In the genomic region with DNA sequence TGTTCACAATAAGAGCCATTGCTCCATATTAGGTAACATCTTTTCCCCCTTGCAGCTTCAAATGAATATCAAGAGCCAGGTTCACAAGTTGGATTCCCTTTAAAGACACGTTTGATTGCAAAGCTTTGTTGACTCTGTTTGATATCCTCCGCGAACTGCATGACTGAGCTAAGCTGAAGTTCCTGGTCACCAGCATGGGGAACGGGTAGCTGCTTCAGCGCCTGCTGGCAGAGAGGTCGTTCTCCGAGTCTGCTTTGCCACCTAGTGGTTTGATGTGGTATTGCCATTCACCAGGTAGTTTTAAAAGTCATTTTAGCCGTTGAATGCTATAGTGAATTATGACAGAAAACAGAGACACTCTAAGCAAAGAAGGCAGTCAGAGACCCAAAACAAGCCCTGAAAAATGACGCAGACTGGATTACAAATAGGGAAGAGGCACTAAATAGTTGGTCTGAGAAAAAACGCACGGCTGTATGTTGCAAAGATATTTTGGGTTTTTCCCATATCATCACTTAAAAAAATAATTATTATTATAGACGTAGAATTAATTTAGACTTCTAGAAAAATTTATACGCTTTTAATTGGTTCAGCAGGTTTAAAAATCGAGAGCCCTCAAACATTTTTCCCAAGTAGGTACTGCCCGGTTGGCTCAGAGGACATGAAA, we compare ENCODE assay signal across 7 cellular contexts.
DNase-seq lines count a peak whose midpoint lies in the region; ATAC-seq, FAIRE-seq and TF ChIP-seq lines count a peak whose summit lies in the region.

No MANE protein-coding gene starts in this region.

- no peaks in the 10 kb centered on the region for H3K9me2 ChIP-seq in hepatocyte (replicated peaks; ENCODE audit: insufficient read depth)

- intact Hi-C loops in gastrocnemius medialis (cut with DNase I; ENCODE audit: low total_unique reads), result no loop called here

- H3K27ac ChIP-seq in astrocyte (ENCODE audit: low read depth, low read length), result no peak overlapping the region
- H3K27ac ChIP-seq in hepatocyte, result no peak overlapping the region
- H3K27ac ChIP-seq in gastrocnemius medialis, result no peak overlapping the region

- H3K4me3 ChIP-seq in astrocyte (ENCODE audit: insufficient read depth, low read depth, low read length), result no peak overlapping the region
- no peak overlapping the region for H3K4me3 ChIP-seq in hepatocyte
- H3K4me3 ChIP-seq in gastrocnemius medialis, result no peak overlapping the region

- peak; percentile 89 for FAIRE-seq in astrocyte (lab: Jason Lieb, UNC)

- no peak for TF ChIP-seq POLR2A in gastrocnemius medialis (IDR thresholded peaks at IDR 0.05)

- H3K36me3 ChIP-seq in astrocyte (ENCODE audit: insufficient read depth, low read length) (no peaks in the 10 kb centered on the region), hepatocyte (replicated peaks; ENCODE audit: insufficient read depth, low read depth) (no peaks in the 10 kb centered on the region), gastrocnemius medialis (no peaks in the 10 kb centered on the region)

- H4K20me1 ChIP-seq in astrocyte (ENCODE audit: insufficient read depth, low read length), result no peaks in the 10 kb centered on the region
- H4K20me1 ChIP-seq in hepatocyte (ENCODE audit: insufficient read depth, poor library complexity, severe bottlenecking), result no peaks in the 10 kb centered on the region

- H3K9me3 ChIP-seq in astrocyte (ENCODE audit: insufficient read depth, low read depth, low read length) (peaks cover 2% of the 10 kb centered on the region), hepatocyte (ENCODE audit: low read depth) (no peaks in the 10 kb centered on the region), gastrocnemius medialis (no peaks in the 10 kb centered on the region)

- no peak overlapping the region for H3K9ac ChIP-seq in astrocyte (ENCODE audit: low read length)

- no peaks in the 10 kb centered on the region for H3K4me1 Mint-ChIP-seq in astrocyte (ENCODE audit: low read depth, unreplicated experiment)

- no peaks in the 10 kb centered on the region for H3K79me2 ChIP-seq in astrocyte (ENCODE audit: insufficient read depth, low read length)
- H3K79me2 ChIP-seq in hepatocyte, result no peaks in the 10 kb centered on the region

- peak overlapping the region; percentile 48 for H3K4me3 Mint-ChIP-seq in astrocyte (ENCODE audit: unreplicated experiment)

- in situ Hi-C loops in GM13977 (cut with MboI; ENCODE audit: low pct_unique_long_range_greater_than_20kb, low sequenced_read_pairs, unreplicated experiment), result no loop called here
- in situ Hi-C loops in gastrocnemius medialis (cut with MboI; ENCODE audit: low sequenced_read_pairs in 4 of 4), result loop anchor here in 3 of 4 donors (10.0 to 25.0 kb wide), 2 partner anchors 486 to 493 kb away; no protein-coding TSS in a partner anchor

- 20% methylated on average over 15 of the region's 15 CpGs for WGBS in hepatocyte (ENCODE audit: low lambda C conversion rate, missing lambda C conversion rate)

- no peaks in the 10 kb centered on the region for H3K27me3 Mint-ChIP-seq in astrocyte (ENCODE audit: low read depth, unreplicated experiment)

- H3K27me3 ChIP-seq in astrocyte (ENCODE audit: insufficient read depth, low read length), result no peaks in the 10 kb centered on the region
- no peaks in the 10 kb centered on the region for H3K27me3 ChIP-seq in hepatocyte
- H3K27me3 ChIP-seq in gastrocnemius medialis, result peaks cover 0 to 5% (median 0%) of the 10 kb centered on the region in 3 donors

- no peaks in the 10 kb centered on the region for H3K4me1 ChIP-seq in astrocyte (ENCODE audit: insufficient read depth, low read length)
- H3K4me1 ChIP-seq in hepatocyte (ENCODE audit: insufficient read depth), result peaks cover 6% of the 10 kb centered on the region
- H3K4me1 ChIP-seq in gastrocnemius medialis, result no peaks in the 10 kb centered on the region

- H3K36me3 Mint-ChIP-seq in astrocyte (ENCODE audit: low read depth, unreplicated experiment), result no peaks in the 10 kb centered on the region

- ATAC-seq in HG02852 (IDR thresholded peaks at IDR 0.05; ENCODE audit: unreplicated experiment) (peak; percentile 96), gastrocnemius medialis (peak in 1 of 2 donors; percentile 66)

- H3K9me3 Mint-ChIP-seq in astrocyte (ENCODE audit: unreplicated experiment), result no peaks in the 10 kb centered on the region

- peak; percentile 67 for DNase-seq in GM13977 (ENCODE audit: low spot score)
- peak; percentile 48 for DNase-seq in NCI-H1417 treated with DMSO at 0.1 percent for 48 hours (lab: John Stamatoyannopoulos, UW)
- peak; percentile 16 to 84 (median 37) for DNase-seq in T-helper 2 cell
- DNase-seq in astrocyte (ENCODE audit: low read depth), result peak; percentile 57
- peak; percentile 91 for DNase-seq in hepatocyte (ENCODE audit: low spot score)
- peak; percentile 19 to 30 for DNase-seq in gastrocnemius medialis

- H2AFZ ChIP-seq in astrocyte (ENCODE audit: low read depth, low read length) (peak overlapping the region; percentile 64), hepatocyte (no peak overlapping the region)

- H3K4me2 ChIP-seq in astrocyte (ENCODE audit: low read length) (peak overlapping the region; percentile 65), hepatocyte (peak overlapping the region; percentile 59)

- TF ChIP-seq CTCF in GM13977 (IDR thresholded peaks at IDR 0.05; ENCODE audit: extremely low read depth, insufficient read depth, missing control alignments) (peak; percentile 91), astrocyte (IDR thresholded peaks at IDR 0.05; ENCODE audit: insufficient read depth, low read depth, low read length) (peak; percentile 99), hepatocyte (IDR thresholded peaks at IDR 0.05; ENCODE audit: poor library complexity) (peak; percentile 93), gastrocnemius medialis (IDR thresholded peaks at IDR 0.05 in 4 of 5, conservative IDR thresholded peaks at IDR 0.05 in 1 of 5) (peak; percentile 56 to 91 (median 72))

- peak overlapping the region; percentile 21 for H3K27ac Mint-ChIP-seq in astrocyte (ENCODE audit: unreplicated experiment)

Comparison
In these comparisons a context has a peak if more than half of its experiments do, and no peak if none do; other contexts are left out.
1. DNase-seq: peak in every context shown above with its lines; median percentile 91 in hepatocyte; 67 in GM13977; 57 in astrocyte; 48 in NCI-H1417 treated with DMSO at 0.1 percent for 48 hours; 37 in T-helper 2 cell; 24 in gastrocnemius medialis.